Comparison of ENCODE assay signal across 21 cellular contexts in the genomic region with DNA sequence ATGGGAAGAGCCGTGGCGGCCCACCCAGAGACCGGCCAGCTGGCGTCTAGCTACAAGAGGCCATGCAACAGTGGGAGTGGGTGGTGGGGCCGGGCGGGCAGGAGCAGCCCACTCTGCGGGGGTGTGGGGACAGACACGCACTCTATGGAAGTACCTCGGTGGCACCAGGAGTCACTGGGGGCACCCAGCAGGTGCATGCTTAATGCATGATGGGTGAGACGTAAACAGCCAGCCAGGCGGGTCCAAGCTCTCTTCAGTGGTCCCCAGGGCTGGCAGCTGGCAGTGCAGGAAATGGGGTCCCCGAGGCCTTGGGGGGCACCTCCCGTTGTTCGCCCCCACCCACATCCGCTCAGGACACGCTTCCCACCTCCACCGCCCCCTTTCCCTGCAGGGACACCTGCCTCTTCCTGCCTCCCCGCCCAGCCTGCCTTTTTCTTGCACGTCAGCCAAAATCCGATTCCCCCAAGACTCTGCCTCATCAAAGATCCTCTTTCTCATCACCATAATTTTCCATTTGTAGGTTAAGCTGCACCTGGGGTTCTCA. TPM values are rescaled to one million over a fixed set of nuclear protein-coding genes. Genes with fewer than 3 reads are reported as not detected.
DNase-seq lines count a peak whose midpoint lies in the region; ATAC-seq, FAIRE-seq and TF ChIP-seq lines count a peak whose summit lies in the region.
"Had no signal": no experiment of that assay in that cellular context is flagged by ENCODE, and none has a peak within 500 bp of the region (broad histone marks: within the 10 kb centered on the region; RNA-seq: fewer than 3 reads in every experiment).

No MANE protein-coding gene starts in this region.

- no peaks in the 10 kb centered on the region for H3K9me2 ChIP-seq in OCI-LY7 (ENCODE audit: insufficient read depth, low read length)

- H3K4me2 ChIP-seq in OCI-LY7 (ENCODE audit: low read length), result peak overlapping the region; percentile 64

- H3K36me3 Mint-ChIP-seq in activated naive CD8-positive, alpha-beta T cell treated with anti-CD3 and anti-CD28 coated beads, Interleukin-2, amount 50 U/mL, for 24 hours (ENCODE audit: low read depth), result peaks cover 3% of the 10 kb centered on the region

- no peaks in the 10 kb centered on the region for H3K79me2 ChIP-seq in OCI-LY7 (ENCODE audit: insufficient read depth, low read depth, low read length)

- TF ChIP-seq CTCF in right atrium auricular region (IDR thresholded peaks at IDR 0.05), result no peak
- no peak for TF ChIP-seq CTCF in OCI-LY7 (conservative IDR thresholded peaks at IDR 0.05; ENCODE audit: low read length)

- H3K9me3 ChIP-seq in right cardiac atrium (ENCODE audit: control insufficient read depth, low read length) (no peaks in the 10 kb centered on the region), right atrium auricular region (peaks cover 5 to 12% of the 10 kb centered on the region in 2 donors), OCI-LY7 (ENCODE audit: low read length) (0 out of 2 replicates have a peak, but pooled peaks cover 7% of the 10 kb centered on the region)
- no peaks in the 10 kb centered on the region for H3K9me3 ChIP-seq in effector memory CD4-positive, alpha-beta T cell (ENCODE audit: control insufficient read depth, low read length)
- H3K9me3 ChIP-seq: thyroid gland had no signal

- H4K20me1 ChIP-seq in OCI-LY7 (ENCODE audit: insufficient read depth, low read length), result no peaks in the 10 kb centered on the region; the same call in 1 of the 2 replicates

- H3K27ac ChIP-seq in right cardiac atrium (ENCODE audit: low read length) (no peak overlapping the region), right atrium auricular region (no peak overlapping the region), OCI-LY7 (ENCODE audit: low read depth, low read length, poor library complexity, severe bottlenecking) (peak overlapping the region; percentile 2)
- no peak overlapping the region for H3K27ac ChIP-seq in effector memory CD4-positive, alpha-beta T cell (ENCODE audit: insufficient read depth, low read length, poor library complexity, severe bottlenecking)
- H3K27ac ChIP-seq: foreskin keratinocyte, thyroid gland had no signal

- H3K27ac Mint-ChIP-seq in activated naive CD8-positive, alpha-beta T cell treated with anti-CD3 and anti-CD28 coated beads, Interleukin-2, amount 50 U/mL, for 24 hours, result no peak overlapping the region

- peak in 2 of 3 donors; percentile 29 to 44 for DNase-seq in right cardiac atrium
- no peak for DNase-seq in right atrium auricular region (ENCODE audit: low spot score)
- peak; percentile 71 for DNase-seq in OCI-LY7 (ENCODE audit: low spot score)
- peak; percentile 21 for DNase-seq in activated naive CD8-positive, alpha-beta T cell treated with anti-CD3 and anti-CD28 coated beads, Interleukin-2, amount 50 U/mL, for 24 hours
- DNase-seq in urothelium cell line (ENCODE audit: low spot score), result no peak
- no peak for DNase-seq in effector memory CD4-positive, alpha-beta T cell
- no peak for DNase-seq in NCI-H1092 treated with DMSO at 0.1 percent for 48 hours (lab: John Stamatoyannopoulos, UW)
- DNase-seq: activated CD4-positive, alpha-beta T cell treated with anti-CD3 and anti-CD28 coated beads for 1 hour; DMS 273 treated with DMSO at 0.1 percent for 48 hours; foreskin keratinocyte; left cardiac atrium; NCI-H1092; occipital lobe; stimulated activated CD4-positive, alpha-beta T cell treated with anti-CD3 and anti-CD28 coated beads, Interleukin-4, amount 100 ng/mL, for 1 hour; thyroid gland had no signal

- H3K4me1 Mint-ChIP-seq in activated naive CD8-positive, alpha-beta T cell treated with anti-CD3 and anti-CD28 coated beads, Interleukin-2, amount 50 U/mL, for 24 hours, result peaks cover 24% of the 10 kb centered on the region

- ATAC-seq in right cardiac atrium, result no peak
- peak; percentile 25 for ATAC-seq in activated naive CD8-positive, alpha-beta T cell treated with anti-CD3 and anti-CD28 coated beads, Interleukin-2, amount 50 U/mL, for 24 hours
- ATAC-seq in GM21515 (IDR thresholded peaks at IDR 0.05; ENCODE audit: unreplicated experiment), result no peak
- ATAC-seq: foreskin keratinocyte, K562, left cardiac atrium had no signal

- H3K36me3 ChIP-seq in right atrium auricular region (no peaks in the 10 kb centered on the region), OCI-LY7 (ENCODE audit: insufficient read depth, low read length) (no peaks in the 10 kb centered on the region)
- H3K36me3 ChIP-seq in effector memory CD4-positive, alpha-beta T cell (ENCODE audit: control insufficient read depth, insufficient read depth, low read length), result no peaks in the 10 kb centered on the region
- H3K36me3 ChIP-seq: thyroid gland had no signal

- intact Hi-C loops in right cardiac atrium (cut with DNase I) (no loop called here), OCI-LY7 (cut with micrococcal nuclease; ENCODE audit: unreplicated experiment) (loop anchor here (5.0 kb wide), 1 partner anchor 165 kb away; no protein-coding TSS in a partner anchor)

- no TSS peak for BruUV-seq in OCI-LY7 (replicated peaks; lab: Mats Ljungman, UMichigan)

- 46% methylated on average over 20 of the region's 20 CpGs for WGBS in right cardiac atrium

- CTCF ChIA-PET in OCI-LY7 (lab: Charles Lee; ENCODE audit: unreplicated experiment), result no interaction called here

- no peaks in the 10 kb centered on the region for H3K9me3 Mint-ChIP-seq in activated naive CD8-positive, alpha-beta T cell treated with anti-CD3 and anti-CD28 coated beads, Interleukin-2, amount 50 U/mL, for 24 hours

- POLR2A ChIA-PET in OCI-LY7 (lab: Charles Lee), result interaction anchor here (0.6 kb wide), 2 partner anchors 83 to 290 kb away, joined by 3 to 4 read pairs; no protein-coding TSS in a partner anchor

- peak overlapping the region; percentile 22 for H3K4me3 Mint-ChIP-seq in activated naive CD8-positive, alpha-beta T cell treated with anti-CD3 and anti-CD28 coated beads, Interleukin-2, amount 50 U/mL, for 24 hours

- FAIRE-seq in urothelium cell line (lab: Jason Lieb, UNC), result peak; percentile 27
- FAIRE-seq: astrocyte, GM19239, K562 had no signal

- H3K4me3 ChIP-seq in right cardiac atrium (ENCODE audit: low read length) (no peak overlapping the region), right atrium auricular region (no peak overlapping the region), OCI-LY7 (ENCODE audit: low read depth, low read length, poor library complexity, severe bottlenecking) (peak overlapping the region; percentile 55)
- no peak overlapping the region for H3K4me3 ChIP-seq in effector memory CD4-positive, alpha-beta T cell (ENCODE audit: insufficient read depth, low read depth, low read length, poor library complexity, severe bottlenecking)
- H3K4me3 ChIP-seq: K562, thyroid gland had no signal

- H3K27me3 Mint-ChIP-seq in activated naive CD8-positive, alpha-beta T cell treated with anti-CD3 and anti-CD28 coated beads, Interleukin-2, amount 50 U/mL, for 24 hours, result peaks cover 28% of the 10 kb centered on the region

- no peaks in the 10 kb centered on the region for H3K27me3 ChIP-seq in right cardiac atrium (ENCODE audit: control insufficient read depth, insufficient read depth)
- H3K27me3 ChIP-seq in right atrium auricular region, result no peaks in the 10 kb centered on the region
- peaks cover 19% of the 10 kb centered on the region for H3K27me3 ChIP-seq in effector memory CD4-positive, alpha-beta T cell (replicated peaks; ENCODE audit: control insufficient read depth, insufficient read depth, low read length, poor library complexity, severe bottlenecking)

- H3K4me1 ChIP-seq in right cardiac atrium (ENCODE audit: control insufficient read depth, insufficient read depth, low read length), result no peaks in the 10 kb centered on the region
- H3K4me1 ChIP-seq in right atrium auricular region, result no peaks in the 10 kb centered on the region
- H3K4me1 ChIP-seq in OCI-LY7 (ENCODE audit: insufficient read depth, low read length, poor library complexity, severe bottlenecking), result peaks cover 21% of the 10 kb centered on the region
- H3K4me1 ChIP-seq in effector memory CD4-positive, alpha-beta T cell (ENCODE audit: control insufficient read depth, insufficient read depth, low read length, poor library complexity, severe bottlenecking), result peaks cover 17% of the 10 kb centered on the region
- H3K4me1 ChIP-seq: foreskin keratinocyte, thyroid gland had no signal

- peak overlapping the region; percentile 45; the same call in 1 of the 2 replicates for H2AFZ ChIP-seq in OCI-LY7 (ENCODE audit: low read length)

RNA-seq across cellular contexts. Expression of a gene that starts 22.5 kb away (rescaled TPM):
- total RNA-seq in right cardiac atrium, result 10 to 100 TPM; 11.6 to 16.2 (median 13.9) TPM
- polyA plus RNA-seq in right cardiac atrium, result 27.6 TPM
- 10 to 100 TPM; 21.5 to 22.3 TPM for total RNA-seq in right atrium auricular region
- total RNA-seq in OCI-LY7 (2014; rRNA removed; shearing (Covaris generic)), result 128 and 129 TPM in 2 replicates
- total RNA-seq in OCI-LY7 (2022), result 55.1 and 63.7 TPM in 2 replicates

RNA-seq across cellular contexts. Expression of a gene that starts 36.4 kb away (rescaled TPM):
- under 1 TPM in 3 of 4 donors, not detected in 1; 0.26 to 0.62 (median 0.49) TPM for total RNA-seq in right cardiac atrium
- polyA plus RNA-seq in right cardiac atrium, result 0.38 TPM
- total RNA-seq in right atrium auricular region, result under 1 TPM in 1 of 2 donors, not detected in 1; 0.28 TPM
- total RNA-seq in OCI-LY7 (2014; rRNA removed; shearing (Covaris generic)), result 0.19 and 0.77 TPM in 2 replicates
- not detected in 2 replicates for total RNA-seq in OCI-LY7 (2022)
- total RNA-seq: mononuclear cell; occipital lobe; T-helper 2 cell treated with Interferon-gamma antibody and Interleukin-4, amounts not matched to agents 100 ng/mL and 5 ng/mL, for 36 hours had no signal

Comparison
In these comparisons a context has a peak if more than half of its experiments do, and no peak if none do; other contexts are left out.
1. DNase-seq: peak in right cardiac atrium (2 of 3), OCI-LY7 (single experiment) and activated naive CD8-positive, alpha-beta T cell treated with anti-CD3 and anti-CD28 coated beads, Interleukin-2, amount 50 U/mL, for 24 hours (single experiment); none in right atrium auricular region (single experiment), urothelium cell line (single experiment), effector memory CD4-positive, alpha-beta T cell (0 of 3) and NCI-H1092 treated with DMSO at 0.1 percent for 48 hours (single experiment).